Comparison of ENCODE assay signal across 16 cellular contexts in genomic region chr6:144093236-144093635, GRCh38. TPM values are rescaled to one million over a fixed set of nuclear protein-coding genes. Genes with fewer than 3 reads are reported as not detected.
A peak's percentile ranks its signal among the peaks of the same experiment; 100 is the strongest.
DNase-seq lines count a peak whose midpoint lies in the region; ATAC-seq, FAIRE-seq and TF ChIP-seq lines count a peak whose summit lies in the region.
"Had no signal": no experiment of that assay in that cellular context is flagged by ENCODE, and none has a peak within 500 bp of the region (broad histone marks: within the 10 kb centered on the region; RNA-seq: fewer than 3 reads in every experiment).

No MANE protein-coding gene starts in this region.

- peak overlapping the region; percentile 95 for H3K4me3 ChIP-seq in NB4 (ENCODE audit: low read depth, low read length)
- H3K4me3 ChIP-seq in K562 = peak overlapping the region; percentile 98; the same call in 1 of the 2 replicates
- H3K4me3 ChIP-seq in MM.1S (ENCODE audit: low read length) = no peak overlapping the region

- no peaks in the 10 kb centered on the region for H3F3A ChIP-seq in MM.1S (ENCODE audit: insufficient read depth, low read length)

- H3K27me3 ChIP-seq in K562 (ENCODE audit: control insufficient read depth in 2 of 2, insufficient read depth in 2 of 2, low read length in 2 of 2) (no peaks in the 10 kb centered on the region; a peak in 1 of 5 replicates), MM.1S (replicated peaks; ENCODE audit: insufficient read depth, low read length) (no peaks in the 10 kb centered on the region)
- H3K27me3 ChIP-seq: esophagus muscularis mucosa, testis had no signal

- H3K9me3 Mint-ChIP-seq in activated CD4-positive, alpha-beta T cell treated with anti-CD3 and anti-CD28 coated beads, Interleukin-2, amount 10 ng/mL, durations not matched to agents 7 days and 5 days = no peaks in the 10 kb centered on the region
- H3K9me3 Mint-ChIP-seq in progenitor cell of endocrine pancreas (ENCODE audit: low read depth) = no peaks in the 10 kb centered on the region

- H3K9me3 ChIP-seq in K562 (replicated peaks; ENCODE audit: control insufficient read depth, insufficient read depth, low read depth, low read length) (no peaks in the 10 kb centered on the region), MM.1S (replicated peaks; ENCODE audit: insufficient read depth, low read length) (no peaks in the 10 kb centered on the region)
- H3K9me3 ChIP-seq: esophagus muscularis mucosa, testis had no signal

- CTCF ChIA-PET in activated CD4-positive, alpha-beta T cell treated with anti-CD3 and anti-CD28 coated beads, Interleukin-2, amount 10 ng/mL, durations not matched to agents 7 days and 5 days (lab: Charles Lee) = no interaction called here
- CTCF ChIA-PET in K562 (lab: Yijun Ruan, JAX; ENCODE audit: low intra/inter-chr PET ratio) = interaction anchor here (0.6 kb wide), 1 partner anchor 152 kb away, joined by 4 read pairs; no protein-coding TSS in a partner anchor

- peaks cover 5% of the 10 kb centered on the region for H3K36me3 Mint-ChIP-seq in activated CD4-positive, alpha-beta T cell treated with anti-CD3 and anti-CD28 coated beads, Interleukin-2, amount 10 ng/mL, durations not matched to agents 7 days and 5 days (ENCODE audit: low read depth)
- no peaks in the 10 kb centered on the region for H3K36me3 Mint-ChIP-seq in progenitor cell of endocrine pancreas (ENCODE audit: insufficient read depth)

- no peak for DNase-seq in activated CD4-positive, alpha-beta T cell treated with anti-CD3 and anti-CD28 coated beads, Interleukin-2, amount 10 ng/mL, durations not matched to agents 7 days and 5 days
- no peak for DNase-seq in activated CD4-positive, alpha-beta T cell treated with anti-CD3 and anti-CD28 coated beads, Interleukin-2, amount 50 U/mL, for 1 hour
- DNase-seq in NB4 (ENCODE audit: low read depth) (no peak), K562 (ENCODE audit: extremely low read depth in 1 of 4, low spot score in 3 of 4) (peak in 1 of 4 experiments; percentile 23), progenitor cell of endocrine pancreas (ENCODE audit: low spot score, unreplicated experiment) (no peak), NCI-H2107 treated with DMSO at 0.1 percent for 48 hours (lab: John Stamatoyannopoulos, UW; ENCODE audit: unreplicated experiment) (no peak), MM.1S (no peak)
- DNase-seq: left ventricle myocardium superior, NCI-H1105 treated with DMSO at 0.1 percent for 48 hours, small intestine, T1000, testis had no signal

- H3K9me1 ChIP-seq in K562 (ENCODE audit: control insufficient read depth, insufficient read depth, low read length) = no peaks in the 10 kb centered on the region

- ATAC-seq in K562 (no peak), HG03025 (IDR thresholded peaks at IDR 0.05; ENCODE audit: low FRiP score, unreplicated experiment) (no peak)
- ATAC-seq: left ventricle myocardium superior had no signal

- intact Hi-C loops in K562 (cut with micrococcal nuclease) = loop anchor here (10.0 kb wide), 1 partner anchor 1642 kb away; the partner anchor contains the start of gene EPM2A

- peak overlapping the region; percentile 7 to 66; a peak in 3 of 4 replicates for H3K9ac ChIP-seq in K562 (ENCODE audit: insufficient read depth in 1 of 2, low read depth in 2 of 2, low read length in 2 of 2)
- no peak overlapping the region for H3K9ac ChIP-seq in MM.1S (ENCODE audit: low read length)

- H3K4me2 ChIP-seq in K562 (ENCODE audit: insufficient read depth, low read length) (peak overlapping the region; percentile 99), MM.1S (ENCODE audit: low read depth, low read length) (no peak overlapping the region)

- POLR2A ChIA-PET in activated CD4-positive, alpha-beta T cell treated with anti-CD3 and anti-CD28 coated beads, Interleukin-2, amount 10 ng/mL, durations not matched to agents 7 days and 5 days (lab: Charles Lee) = no interaction called here
- POLR2A ChIA-PET in K562 (lab: Yijun Ruan, JAX) = interaction anchor here (0.7 to 1.6 kb wide), 4 partner anchors 8 to 34 kb away, joined by 3 to 6 read pairs (median 3); no protein-coding TSS in a partner anchor

- peak overlapping the region; percentile 58 for H3K4me3 Mint-ChIP-seq in activated CD4-positive, alpha-beta T cell treated with anti-CD3 and anti-CD28 coated beads, Interleukin-2, amount 10 ng/mL, durations not matched to agents 7 days and 5 days
- peak overlapping the region; percentile 50 for H3K4me3 Mint-ChIP-seq in progenitor cell of endocrine pancreas (ENCODE audit: low read depth)

- WGBS in K562 (ENCODE audit: insufficient coverage, low coverage, missing lambda C conversion rate) = 40% methylated on average over 2 of the region's 2 CpGs

- no TSS peak for BruUV-seq in K562 (replicated peaks; lab: Mats Ljungman, UMichigan)

- no peak for FAIRE-seq in K562 (lab: Jason Lieb, UNC)
- FAIRE-seq: HTR-8/SVneo, small intestine had no signal

- TF ChIP-seq EP300 in K562 (IDR thresholded peaks at IDR 0.05; ENCODE audit: low read length) = no peak

- H3K79me2 ChIP-seq in K562 (ENCODE audit: control insufficient read depth, insufficient read depth, low read length) (peaks cover 33% of the 10 kb centered on the region), MM.1S (ENCODE audit: low read length) (peaks cover 19% of the 10 kb centered on the region)

- peaks cover 29% of the 10 kb centered on the region for H3K4me1 Mint-ChIP-seq in activated CD4-positive, alpha-beta T cell treated with anti-CD3 and anti-CD28 coated beads, Interleukin-2, amount 10 ng/mL, durations not matched to agents 7 days and 5 days
- H3K4me1 Mint-ChIP-seq in progenitor cell of endocrine pancreas (ENCODE audit: low read depth) = peaks cover 14% of the 10 kb centered on the region

- no peaks in the 10 kb centered on the region for H3K27me3 Mint-ChIP-seq in activated CD4-positive, alpha-beta T cell treated with anti-CD3 and anti-CD28 coated beads, Interleukin-2, amount 10 ng/mL, durations not matched to agents 7 days and 5 days
- no peaks in the 10 kb centered on the region for H3K27me3 Mint-ChIP-seq in progenitor cell of endocrine pancreas

- TF ChIP-seq POLR2A in NB4 (IDR thresholded peaks at IDR 0.05; ENCODE audit: extremely low read depth, insufficient read length) (no peak), K562 (conservative IDR thresholded peaks at IDR 0.05) (no peak)

- H3K27ac ChIP-seq in K562 (ENCODE audit: extremely low read depth, low read depth, low read length) (no peak overlapping the region), MM.1S (ENCODE audit: low read length) (no peak overlapping the region)
- H3K27ac ChIP-seq: coronary artery, esophagus muscularis mucosa, testis had no signal

- peaks cover 10 to 13% of the 10 kb centered on the region in 2 experiments; a peak in 3 of 5 replicates for H3K4me1 ChIP-seq in K562 (replicated peaks in 1 of 2; ENCODE audit: control insufficient read depth in 2 of 2, insufficient read depth in 2 of 2, low read length in 2 of 2)
- H3K4me1 ChIP-seq in MM.1S (ENCODE audit: low read length) = 0 out of 2 replicates have a peak, but pooled peaks cover 4% of the 10 kb centered on the region

- in situ Hi-C loops in K562 (cut with MboI) = no loop called here

- H4K20me1 ChIP-seq in K562 (replicated peaks; ENCODE audit: control insufficient read depth, insufficient read depth, low read length) (peaks cover 12% of the 10 kb centered on the region; the same call in 1 of the 2 replicates), MM.1S (ENCODE audit: insufficient read depth, low read length) (no peaks in the 10 kb centered on the region)

- H3K36me3 ChIP-seq in K562 (ENCODE audit: control insufficient read depth, insufficient read depth, low read length) = peaks cover 25% of the 10 kb centered on the region; the same call in 1 of the 3 replicates
- H3K36me3 ChIP-seq in MM.1S (replicated peaks; ENCODE audit: insufficient read depth, low read length) = no peaks in the 10 kb centered on the region

- TF ChIP-seq CTCF in NB4 (IDR thresholded peaks at IDR 0.05; ENCODE audit: low read depth, low read length) = no peak
- TF ChIP-seq CTCF in K562 (IDR thresholded peaks at IDR 0.05 in 2 of 3, conservative IDR thresholded peaks at IDR 0.05 in 1 of 3; ENCODE audit: insufficient read depth in 2 of 3, low read depth in 1 of 3, low read length in 3 of 3) = no peak
- no peak for TF ChIP-seq CTCF in progenitor cell of endocrine pancreas (IDR thresholded peaks at IDR 0.05; ENCODE audit: unreplicated experiment)
- no peak for TF ChIP-seq CTCF in MM.1S (IDR thresholded peaks at IDR 0.05; ENCODE audit: low read length)

- H3K27ac Mint-ChIP-seq in activated CD4-positive, alpha-beta T cell treated with anti-CD3 and anti-CD28 coated beads, Interleukin-2, amount 10 ng/mL, durations not matched to agents 7 days and 5 days = peak overlapping the region; percentile 36
- no peak overlapping the region for H3K27ac Mint-ChIP-seq in progenitor cell of endocrine pancreas

- TF ChIP-seq RAD21 in K562 (CRISPR knock-in tag; conservative IDR thresholded peaks at IDR 0.05 in 1 of 2, IDR thresholded peaks at IDR 0.05 in 1 of 2) = no peak

- no peaks in the 10 kb centered on the region for H3K9me2 ChIP-seq in MM.1S (replicated peaks; ENCODE audit: insufficient read depth, low read length)

- H2AFZ ChIP-seq in K562 (ENCODE audit: low read depth, low read length) (no peak overlapping the region), MM.1S (ENCODE audit: low read length) (no peak overlapping the region)

RNA-seq across cellular contexts. Expression of gene SF3B5, which starts 2.1 kb away (rescaled TPM):
- 100 to 1,000 TPM; 138 to 141 TPM for total RNA-seq in activated CD4-positive, alpha-beta T cell treated with anti-CD3 and anti-CD28 coated beads, Interleukin-2, amount 10 ng/mL, durations not matched to agents 7 days and 5 days
- total RNA-seq in K562 (2011; cell fraction: chromatin; rRNA removed; ENCODE audit: low replicate concordance) = 24.3 and 54.9 TPM in 2 replicates
- total RNA-seq in K562 (2011; cell fraction: nucleolus; rRNA removed) = 129 and 134 TPM in 2 replicates
- total RNA-seq in K562 (2011; cell fraction: nucleoplasm; rRNA removed) = 82.1 and 112 TPM in 2 replicates
- 292 and 479 TPM in 2 replicates for total RNA-seq in K562 (2014; rRNA removed)
- total RNA-seq in K562 (2014; rRNA removed; fragmentation: Illumina TruSeq; extraction: Trizol) = 133 and 238 TPM in 2 replicates
- 337 and 357 TPM in 2 replicates for total RNA-seq in K562 (2015; rRNA removed; fragmentation: Illumina TruSeq; extraction: Trizol)
- total RNA-seq in K562 (2021) = 399 and 440 TPM in 2 replicates
- polyA plus RNA-seq in K562 (2011; rRNA removed) = 407 and 453 TPM in 2 replicates
- 924 and 1,390 TPM in 2 replicates for polyA plus RNA-seq in K562 (2011; cell fraction: cytosol; rRNA removed)
- 281 and 290 TPM in 2 replicates for polyA plus RNA-seq in K562 (2011; cell fraction: nucleus; rRNA removed)
- 381 and 451 TPM in 2 replicates for polyA plus RNA-seq in K562 (2012)
- polyA plus RNA-seq in K562 (2014; fragmentation: Illumina TruSeq; extraction: Trizol) = 538 and 635 TPM in 2 replicates
- 1,000 to 10,000 TPM; 1,065 to 1,211 TPM for polyA plus RNA-seq in K562 (2014; fragmentation: Nextera tagmentation; extraction: Ambion mirVana)
- polyA plus RNA-seq in K562 (2014; rRNA removed) = 552 and 569 TPM in 2 replicates
- 129 and 212 TPM in 2 replicates for polyA minus RNA-seq in K562 (2011; rRNA and poly(A)+ RNA removed)
- polyA minus RNA-seq in K562 (2011; cell fraction: cytosol; rRNA and poly(A)+ RNA removed) = 181 and 196 TPM in 2 replicates
- polyA minus RNA-seq in K562 (2011; cell fraction: nucleus; rRNA and poly(A)+ RNA removed) = 64.5 and 102 TPM in 2 replicates
- 115 and 116 TPM in 2 replicates for total RNA-seq in progenitor cell of endocrine pancreas

RNA-seq across cellular contexts. Expression of gene STX11, which starts 57.1 kb away (rescaled TPM):
- total RNA-seq in activated CD4-positive, alpha-beta T cell treated with anti-CD3 and anti-CD28 coated beads, Interleukin-2, amount 10 ng/mL, durations not matched to agents 7 days and 5 days = 10 to 100 TPM; 13.7 to 14.5 TPM
- 0.44 TPM in 1 of 2 replicates, not detected in the other for total RNA-seq in K562 (2011; cell fraction: chromatin; rRNA removed; ENCODE audit: low replicate concordance)
- 0.17 TPM in 1 of 2 replicates, not detected in the other for total RNA-seq in K562 (2011; cell fraction: nucleolus; rRNA removed)
- total RNA-seq in K562 (2011; cell fraction: nucleoplasm; rRNA removed) = 0.38 and 0.44 TPM in 2 replicates
- total RNA-seq in K562 (2014; rRNA removed) (0.73 and 0.86 TPM in 2 replicates), K562 (2014; rRNA removed; fragmentation: Illumina TruSeq; extraction: Trizol) (0.29 and 0.45 TPM in 2 replicates), K562 (2015; rRNA removed; fragmentation: Illumina TruSeq; extraction: Trizol) (0.51 and 0.53 TPM in 2 replicates), K562 (2021) (0.47 and 0.51 TPM in 2 replicates), progenitor cell of endocrine pancreas (not detected in 2 replicates)
- polyA plus RNA-seq in K562 (2011; rRNA removed) (0.40 and 1.2 TPM in 2 replicates), K562 (2014; fragmentation: Illumina TruSeq; extraction: Trizol) (0.54 and 0.56 TPM in 2 replicates), K562 (2014; fragmentation: Nextera tagmentation; extraction: Ambion mirVana) (under 1 TPM; 0.06 to 0.07 TPM), K562 (2014; rRNA removed) (0.29 and 1.6 TPM in 2 replicates)
- polyA plus RNA-seq in K562 (2011; cell fraction: cytosol; rRNA removed) = 0.31 and 1.0 TPM in 2 replicates
- 0.23 and 0.87 TPM in 2 replicates for polyA plus RNA-seq in K562 (2011; cell fraction: nucleus; rRNA removed)
- polyA plus RNA-seq in K562 (2012) = 0.40 and 0.73 TPM in 2 replicates
- 0.21 and 1.1 TPM in 2 replicates for polyA minus RNA-seq in K562 (2011; rRNA and poly(A)+ RNA removed)
- 0.91 TPM in 1 of 2 replicates, not detected in the other for polyA minus RNA-seq in K562 (2011; cell fraction: cytosol; rRNA and poly(A)+ RNA removed)
- 0.13 and 1.3 TPM in 2 replicates for polyA minus RNA-seq in K562 (2011; cell fraction: nucleus; rRNA and poly(A)+ RNA removed)

Comparison
In these comparisons a context has a peak if more than half of its experiments do, and no peak if none do; other contexts are left out.
1. RNA of gene STX11, which starts 57.1 kb away (total RNA-seq): 13.7 to 14.5 TPM in activated CD4-positive, alpha-beta T cell treated with anti-CD3 and anti-CD28 coated beads, Interleukin-2, amount 10 ng/mL, durations not matched to agents 7 days and 5 days; 0.17 to 0.86 TPM in K562 and not detected in progenitor cell of endocrine pancreas; every median in the first group is over 4 times any median in the second.